Comparison of ENCODE assay signal across 8 cellular contexts in genomic region chr15:73959012-73959581, GRCh38. TPM values are rescaled to one million over a fixed set of nuclear protein-coding genes. Genes with fewer than 3 reads are reported as not detected.
DNase-seq lines count a peak whose midpoint lies in the region; ATAC-seq and TF ChIP-seq lines count a peak whose summit lies in the region.

No MANE protein-coding gene starts in this region.

- no peaks in the 10 kb centered on the region for H3K27me3 Mint-ChIP-seq in activated T-cell treated with anti-CD3 and anti-CD28 coated beads, Interleukin-2, amount 50 U/mL, for 24 hours

- no peaks in the 10 kb centered on the region for H3K36me3 ChIP-seq in adipocyte (ENCODE audit: control insufficient read depth, insufficient read depth, low read length, severe bottlenecking)

- no peaks in the 10 kb centered on the region for H3K36me3 Mint-ChIP-seq in activated T-cell treated with anti-CD3 and anti-CD28 coated beads, Interleukin-2, amount 50 U/mL, for 24 hours (ENCODE audit: low read depth)

- peak; percentile 35 for DNase-seq in activated T-cell treated with anti-CD3 and anti-CD28 coated beads, Interleukin-2, amount 50 U/mL, for 24 hours
- DNase-seq in activated T-cell treated with anti-CD3 and anti-CD28 coated beads, Interleukin-2, amount 50 U/mL, for 48 hours = no peak
- DNase-seq in NCI-H82 treated with DMSO at 0.1 percent for 48 hours (lab: John Stamatoyannopoulos, UW; ENCODE audit: unreplicated experiment) (peak; percentile 4), adipocyte (ENCODE audit: low read depth) (peak; percentile 56), GM13976 (ENCODE audit: low spot score) (no peak)
- DNase-seq in stimulated activated naive CD8-positive, alpha-beta T cell treated with anti-CD3 and anti-CD28 coated beads, Interleukin-15, Interleukin-2, amounts not matched to agents 100 U/mL and 50 U/mL, for 24 hours = no peak

- peak; percentile 64 for ATAC-seq in stimulated activated naive CD8-positive, alpha-beta T cell treated with anti-CD3 and anti-CD28 coated beads, Interleukin-15, Interleukin-2, amounts not matched to agents 100 U/mL and 50 U/mL, for 24 hours
- ATAC-seq in esophagus mucosa = no peak
- ATAC-seq in HG02642 (IDR thresholded peaks at IDR 0.05; ENCODE audit: poor library complexity, unreplicated experiment) = no peak

- H3K9me3 ChIP-seq in adipocyte (ENCODE audit: control insufficient read depth, low read length) = no peaks in the 10 kb centered on the region

- no peaks in the 10 kb centered on the region for H3K9me3 Mint-ChIP-seq in activated T-cell treated with anti-CD3 and anti-CD28 coated beads, Interleukin-2, amount 50 U/mL, for 24 hours

- no peak overlapping the region for H3K4me3 ChIP-seq in adipocyte (ENCODE audit: low read length)

- peak overlapping the region; percentile 71 for H3K27ac Mint-ChIP-seq in activated T-cell treated with anti-CD3 and anti-CD28 coated beads, Interleukin-2, amount 50 U/mL, for 24 hours

- in situ Hi-C loops in GM13976 (cut with MboI; ENCODE audit: low sequenced_read_pairs, unreplicated experiment) = no loop called here

- no peak overlapping the region for H3K9ac ChIP-seq in adipocyte (ENCODE audit: low read length)

- no peak overlapping the region for H3K4me3 Mint-ChIP-seq in activated T-cell treated with anti-CD3 and anti-CD28 coated beads, Interleukin-2, amount 50 U/mL, for 24 hours

- TF ChIP-seq CTCF in GM13976 (IDR thresholded peaks at IDR 0.05; ENCODE audit: borderline replicate concordance, control extremely low read depth, extremely low read depth, insufficient read depth, missing control alignments) = no peak

- H3K4me1 Mint-ChIP-seq in activated T-cell treated with anti-CD3 and anti-CD28 coated beads, Interleukin-2, amount 50 U/mL, for 24 hours (ENCODE audit: low read depth) = peaks cover 30% of the 10 kb centered on the region

- peaks cover 21% of the 10 kb centered on the region for H3K4me1 ChIP-seq in adipocyte (ENCODE audit: control insufficient read depth, insufficient read depth, low read length)

- no peaks in the 10 kb centered on the region for H3K27me3 ChIP-seq in adipocyte (replicated peaks; ENCODE audit: control insufficient read depth, insufficient read depth, low read length)

RNA-seq across cellular contexts. Expression of gene LOXL1, which starts 32.8 kb away (rescaled TPM):
- 5.8 TPM for total RNA-seq in esophagus mucosa

RNA-seq across cellular contexts. Expression of gene STOML1, which starts 33.0 kb away (rescaled TPM):
- total RNA-seq in esophagus mucosa = 10.4 TPM

RNA-seq across cellular contexts. Expression of gene PML, which starts 35.4 kb away (rescaled TPM):
- total RNA-seq in esophagus mucosa = 28.8 TPM

Comparison
In these comparisons a context has a peak if more than half of its experiments do, and no peak if none do; other contexts are left out.
1. DNase-seq: peak in activated T-cell treated with anti-CD3 and anti-CD28 coated beads, Interleukin-2, amount 50 U/mL, for 24 hours (single experiment), NCI-H82 treated with DMSO at 0.1 percent for 48 hours (single experiment) and adipocyte (single experiment); none in activated T-cell treated with anti-CD3 and anti-CD28 coated beads, Interleukin-2, amount 50 U/mL, for 48 hours (0 of 2), stimulated activated naive CD8-positive, alpha-beta T cell treated with anti-CD3 and anti-CD28 coated beads, Interleukin-15, Interleukin-2, amounts not matched to agents 100 U/mL and 50 U/mL, for 24 hours (single experiment) and GM13976 (single experiment).